39 cellular contexts compared by ENCODE assay signal in genomic region chr16:10349851-10350250, GRCh38.
"Had no signal": no experiment of that assay in that cellular context is flagged by ENCODE, and none has a peak within 500 bp of the region (broad histone marks: within the 10 kb centered on the region; RNA-seq: fewer than 3 reads in every experiment).

No MANE protein-coding gene starts in this region.

- H3K27me3 Mint-ChIP-seq: activated B cell treated with CpG ODN at 0.5 μM for 24 hours; activated CD4-positive, alpha-beta memory T cell treated with anti-CD3 and anti-CD28 coated beads for 36 hours; activated CD4-positive, alpha-beta T cell treated with anti-CD3 and anti-CD28 coated beads, Interleukin-2, amount 10 ng/mL, durations not matched to agents 24 days and 14 days; activated CD8-positive, alpha-beta T cell treated with anti-CD3 and anti-CD28 coated beads for 36 hours; activated naive CD8-positive, alpha-beta T cell treated with anti-CD3 and anti-CD28 coated beads for 36 hours; activated T-helper 17 cell treated with anti-CD3 and anti-CD28 coated beads, Interleukin-2, amount 50 U/mL, for 72 hours; central memory CD8-positive, alpha-beta T cell; T-cell had no signal

- H3K36me3 ChIP-seq: adrenal gland, brain microvascular endothelial cell, breast epithelium, cardiac muscle cell had no signal

- H3K9me3 ChIP-seq: adrenal gland had no signal

- FAIRE-seq: astrocyte, TTC549 had no signal

- ATAC-seq: activated CD8-positive, alpha-beta T cell treated with anti-CD3 and anti-CD28 coated beads for 36 hours; activated naive CD4-positive, alpha-beta T cell treated with anti-CD3 and anti-CD28 coated beads, Interleukin-2, amount 50 U/mL, for 72 hours; activated T-cell treated with anti-CD3 and anti-CD28 coated beads, Interleukin-2, amount 50 U/mL, for 4 hours; activated T-cell treated with anti-CD3 and anti-CD28 coated beads, Interleukin-2, amount 50 U/mL, for 72 hours; activated T-helper 17 cell treated with anti-CD3 and anti-CD28 coated beads, Interleukin-2, amount 50 U/mL, for 72 hours; body of pancreas; T-cell had no signal

- H3K27ac ChIP-seq: adrenal gland, body of pancreas, brain microvascular endothelial cell, breast epithelium, cardiac muscle cell, VCaP had no signal

- H3K4me1 ChIP-seq: adrenal gland, body of pancreas, breast epithelium had no signal

- DNase-seq: activated B cell treated with CpG ODN at 0.5 μM for 24 hours; activated CD4-positive, alpha-beta memory T cell treated with anti-CD3 and anti-CD28 coated beads for 36 hours; activated CD4-positive, alpha-beta T cell treated with anti-CD3 and anti-CD28 coated beads for 4 hours; activated CD4-positive, alpha-beta T cell treated with anti-CD3 and anti-CD28 coated beads, Interleukin-2, amount 10 ng/mL, durations not matched to agents 24 days and 14 days; activated CD4-positive, alpha-beta T cell treated with anti-CD3 and anti-CD28 coated beads, Interleukin-2, amount 50 U/mL, for 1 hour; activated CD4-positive, alpha-beta T cell treated with anti-CD3 and anti-CD28 coated beads, Interleukin-2, amount 50 U/mL, for 4 hours; activated CD4-positive, CD25-positive, alpha-beta regulatory T cell treated with anti-CD3 and anti-CD28 coated beads, Interleukin-2, amount 50 U/mL, for 72 hours; activated CD8-positive, alpha-beta memory T cell treated with anti-CD3 and anti-CD28 coated beads, Interleukin-2, amount 50 U/mL, for 4 hours; activated CD8-positive, alpha-beta T cell treated with anti-CD3 and anti-CD28 coated beads for 36 hours; activated effector memory CD4-positive, alpha-beta T cell treated with anti-CD3 and anti-CD28 coated beads, Interleukin-2, amount 50 U/mL, for 16 hours; activated gamma-delta T cell treated with Interleukin-2 at 50 U/mL for 16 hours; activated naive CD4-positive, alpha-beta T cell; activated naive CD4-positive, alpha-beta T cell treated with anti-CD3 and anti-CD28 coated beads for 36 hours; activated naive CD4-positive, alpha-beta T cell treated with anti-CD3 and anti-CD28 coated beads, Interleukin-2, amount 50 U/mL, for 16 hours; activated naive CD8-positive, alpha-beta T cell treated with anti-CD3 and anti-CD28 coated beads for 36 hours; activated T-cell treated with anti-CD3 and anti-CD28 coated beads for 4 hours; activated T-cell treated with anti-CD3 and anti-CD28 coated beads, Interleukin-2, amount 50 U/mL, for 1 hour; activated T-cell treated with anti-CD3 and anti-CD28 coated beads, Interleukin-2, amount 50 U/mL, for 4 hours; activated T-cell treated with anti-CD3 and anti-CD28 coated beads, Interleukin-2, amount 50 U/mL, for 72 hours; adrenal gland; amniotic stem cell; aorta; body of pancreas; brain microvascular endothelial cell; caudate nucleus; cerebellar nuclear complex; T-cell; T-helper 2 cell; T-helper 9 cell had no signal

- H3K36me3 Mint-ChIP-seq: activated naive CD8-positive, alpha-beta T cell treated with anti-CD3 and anti-CD28 coated beads for 36 hours; T-cell had no signal

- H3K4me3 Mint-ChIP-seq: activated B cell treated with CpG ODN at 0.5 μM for 24 hours; activated CD4-positive, alpha-beta memory T cell treated with anti-CD3 and anti-CD28 coated beads for 36 hours; activated CD4-positive, alpha-beta T cell treated with anti-CD3 and anti-CD28 coated beads, Interleukin-2, amount 10 ng/mL, durations not matched to agents 24 days and 14 days; activated CD8-positive, alpha-beta T cell treated with anti-CD3 and anti-CD28 coated beads for 36 hours; activated naive CD4-positive, alpha-beta T cell treated with anti-CD3 and anti-CD28 coated beads for 36 hours; activated naive CD8-positive, alpha-beta T cell treated with anti-CD3 and anti-CD28 coated beads for 36 hours; activated T-cell treated with anti-CD3 and anti-CD28 coated beads, Interleukin-2, amount 50 U/mL, for 4 hours; activated T-cell treated with anti-CD3 and anti-CD28 coated beads, Interleukin-2, amount 50 U/mL, for 72 hours; activated T-helper 1 cell treated with anti-CD3 and anti-CD28 coated beads, Interleukin-12 subunit alpha, Interleukin-12 subunit beta, Interleukin-2, Interleukin-4 antibody, amounts not matched to agents 30 ng/mL and 10 ng/mL and 1 ng/mL, durations not matched to agents 14 hours and 24 hours and 36 hours; activated T-helper 17 cell treated with anti-CD3 and anti-CD28 coated beads, Interleukin-2, amount 50 U/mL, for 72 hours; central memory CD8-positive, alpha-beta T cell; T-cell; T-helper 2 cell treated with Interferon-gamma antibody and Interleukin-4, amounts not matched to agents 5 μg/mL and 100 μg/mL, for 36 hours had no signal

- H3K4me3 ChIP-seq: adrenal gland, body of pancreas, breast epithelium, cardiac muscle cell had no signal

- H3K27ac Mint-ChIP-seq: activated B cell treated with CpG ODN at 0.5 μM for 24 hours; activated CD4-positive, alpha-beta memory T cell treated with anti-CD3 and anti-CD28 coated beads for 36 hours; activated CD4-positive, alpha-beta T cell treated with anti-CD3 and anti-CD28 coated beads, Interleukin-2, amount 10 ng/mL, durations not matched to agents 24 days and 14 days; activated CD8-positive, alpha-beta T cell treated with anti-CD3 and anti-CD28 coated beads for 36 hours; activated naive CD4-positive, alpha-beta T cell treated with anti-CD3 and anti-CD28 coated beads for 36 hours; activated naive CD4-positive, alpha-beta T cell treated with anti-CD3 and anti-CD28 coated beads, Interleukin-2, amount 50 U/mL, for 72 hours; activated naive CD8-positive, alpha-beta T cell treated with anti-CD3 and anti-CD28 coated beads for 36 hours; activated T-cell treated with anti-CD3 and anti-CD28 coated beads, Interleukin-2, amount 50 U/mL, for 72 hours; activated T-helper 1 cell treated with anti-CD3 and anti-CD28 coated beads, Interleukin-12 subunit alpha, Interleukin-12 subunit beta, Interleukin-2, Interleukin-4 antibody, amounts not matched to agents 30 ng/mL and 10 ng/mL and 1 ng/mL, durations not matched to agents 14 hours and 24 hours and 36 hours; activated T-helper 17 cell treated with anti-CD3 and anti-CD28 coated beads, Interleukin-2, amount 50 U/mL, for 72 hours; T-cell; T-helper 2 cell treated with Interferon-gamma antibody and Interleukin-4, amounts not matched to agents 5 μg/mL and 100 μg/mL, for 36 hours had no signal

- H3K27me3 ChIP-seq: adrenal gland, body of pancreas, brain microvascular endothelial cell, breast epithelium, cardiac muscle cell had no signal

- H3K4me1 Mint-ChIP-seq: activated CD4-positive, alpha-beta T cell treated with anti-CD3 and anti-CD28 coated beads, Interleukin-2, amount 10 ng/mL, durations not matched to agents 24 days and 14 days; activated naive CD8-positive, alpha-beta T cell treated with anti-CD3 and anti-CD28 coated beads for 36 hours; activated T-helper 17 cell treated with anti-CD3 and anti-CD28 coated beads, Interleukin-2, amount 50 U/mL, for 72 hours; central memory CD8-positive, alpha-beta T cell; T-cell had no signal
